Comparison of ENCODE assay signal across 1 cellular context in the genomic region with DNA sequence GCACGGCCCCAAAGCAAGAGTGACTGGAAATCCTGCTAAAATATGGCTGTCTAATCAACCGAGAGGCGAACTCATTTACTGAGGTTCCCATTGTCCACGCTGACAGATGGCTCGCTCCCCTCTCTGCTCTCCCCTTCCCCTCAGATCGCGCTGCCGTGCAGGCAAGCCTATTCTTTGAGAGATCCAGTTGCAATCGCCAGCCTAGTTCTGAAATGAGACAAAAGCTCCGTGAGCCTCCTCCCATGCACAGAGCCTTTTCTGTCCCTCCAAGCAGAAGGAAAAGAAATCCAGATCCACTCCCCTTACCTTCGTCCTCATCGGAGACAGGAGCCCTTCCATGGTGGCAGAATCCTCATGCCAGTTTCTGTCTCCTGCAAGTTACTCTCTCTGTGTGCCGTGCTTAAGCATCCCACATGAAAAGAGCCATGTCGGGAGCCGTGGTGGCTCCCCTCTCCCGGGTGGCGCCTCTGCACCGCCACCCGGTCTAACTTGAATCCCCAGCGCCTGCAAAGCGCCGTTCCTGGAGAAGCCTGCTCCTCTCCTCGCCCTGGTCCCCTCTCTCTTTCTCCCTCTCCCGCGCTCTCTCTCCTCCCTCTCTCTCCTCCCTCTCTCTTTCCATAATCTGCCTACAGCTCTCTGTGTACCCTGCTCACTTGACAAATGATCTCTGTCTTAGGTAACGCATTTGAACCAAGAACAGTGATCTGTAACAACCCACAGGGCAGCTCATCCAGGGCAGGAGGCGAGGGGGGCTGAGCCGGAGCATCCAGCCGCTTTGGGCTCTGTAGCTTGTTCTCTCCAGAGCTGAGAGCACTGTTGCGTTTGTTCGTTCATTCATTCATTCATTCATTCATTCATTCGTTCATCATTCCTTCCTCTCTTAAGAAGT.
TF ChIP-seq lines count a peak whose summit lies in the region.

No MANE protein-coding gene starts in this region.

TF ChIP-seq in GM23338, 12 proteins besides CTCF, POLR2A, EP300 and RAD21 (continued from another document):
- TF ChIP-seq, protein P1, sequence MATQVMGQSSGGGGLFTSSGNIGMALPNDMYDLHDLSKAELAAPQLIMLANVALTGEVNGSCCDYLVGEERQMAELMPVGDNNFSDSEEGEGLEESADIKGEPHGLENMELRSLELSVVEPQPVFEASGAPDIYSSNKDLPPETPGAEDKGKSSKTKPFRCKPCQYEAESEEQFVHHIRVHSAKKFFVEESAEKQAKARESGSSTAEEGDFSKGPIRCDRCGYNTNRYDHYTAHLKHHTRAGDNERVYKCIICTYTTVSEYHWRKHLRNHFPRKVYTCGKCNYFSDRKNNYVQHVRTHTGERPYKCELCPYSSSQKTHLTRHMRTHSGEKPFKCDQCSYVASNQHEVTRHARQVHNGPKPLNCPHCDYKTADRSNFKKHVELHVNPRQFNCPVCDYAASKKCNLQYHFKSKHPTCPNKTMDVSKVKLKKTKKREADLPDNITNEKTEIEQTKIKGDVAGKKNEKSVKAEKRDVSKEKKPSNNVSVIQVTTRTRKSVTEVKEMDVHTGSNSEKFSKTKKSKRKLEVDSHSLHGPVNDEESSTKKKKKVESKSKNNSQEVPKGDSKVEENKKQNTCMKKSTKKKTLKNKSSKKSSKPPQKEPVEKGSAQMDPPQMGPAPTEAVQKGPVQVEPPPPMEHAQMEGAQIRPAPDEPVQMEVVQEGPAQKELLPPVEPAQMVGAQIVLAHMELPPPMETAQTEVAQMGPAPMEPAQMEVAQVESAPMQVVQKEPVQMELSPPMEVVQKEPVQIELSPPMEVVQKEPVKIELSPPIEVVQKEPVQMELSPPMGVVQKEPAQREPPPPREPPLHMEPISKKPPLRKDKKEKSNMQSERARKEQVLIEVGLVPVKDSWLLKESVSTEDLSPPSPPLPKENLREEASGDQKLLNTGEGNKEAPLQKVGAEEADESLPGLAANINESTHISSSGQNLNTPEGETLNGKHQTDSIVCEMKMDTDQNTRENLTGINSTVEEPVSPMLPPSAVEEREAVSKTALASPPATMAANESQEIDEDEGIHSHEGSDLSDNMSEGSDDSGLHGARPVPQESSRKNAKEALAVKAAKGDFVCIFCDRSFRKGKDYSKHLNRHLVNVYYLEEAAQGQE (IDR thresholded peaks at IDR 0.05; ENCODE audit: unreplicated experiment), result no peak
- TF ChIP-seq JUNB (IDR thresholded peaks at IDR 0.05; ENCODE audit: unreplicated experiment) (no peak), ZNF331 (CRISPR knock-in tag; IDR thresholded peaks at IDR 0.05; ENCODE audit: low read depth) (no peak), EZH2 (IDR thresholded peaks at IDR 0.05; ENCODE audit: low read depth, unreplicated experiment) (no peak), STAT1 (IDR thresholded peaks at IDR 0.05; ENCODE audit: unreplicated experiment) (no peak), POLR2AphosphoS5 (IDR thresholded peaks at IDR 0.05; ENCODE audit: low read depth) (no peak; the same call in 1 of the 2 replicates), NANOG (IDR thresholded peaks at IDR 0.05; ENCODE audit: borderline replicate concordance) (no peak), EZH2phosphoT487 (IDR thresholded peaks at IDR 0.05; ENCODE audit: unreplicated experiment) (no peak)
